15 cellular contexts compared by ENCODE assay signal in genomic region chr5:176133877-176134276, GRCh38.
DNase-seq lines count a peak whose midpoint lies in the region; ATAC-seq and TF ChIP-seq lines count a peak whose summit lies in the region.
"Had no signal": no experiment of that assay in that cellular context is flagged by ENCODE, and none has a peak within 500 bp of the region (broad histone marks: within the 10 kb centered on the region; RNA-seq: fewer than 3 reads in every experiment).

No MANE protein-coding gene starts in this region.

- H3K18ac ChIP-seq in mesendoderm (ENCODE audit: low read length): no peak overlapping the region

- intact Hi-C loops in breast epithelium (cut with DNase I; ENCODE audit: low total_unique reads): no loop called here
- intact Hi-C loops in MCF 10A (cut with micrococcal nuclease): no loop called here

- peak overlapping the region in 2 of 3 donors; percentile 3 to 30 for H3K4me3 ChIP-seq in breast epithelium
- H3K4me3 ChIP-seq in mesendoderm (ENCODE audit: low read length): no peak overlapping the region
- H3K4me3 ChIP-seq: esophagus muscularis mucosa, left lung, sigmoid colon, SJSA1 had no signal

- H3K27ac ChIP-seq in breast epithelium (no peak overlapping the region), mesendoderm (ENCODE audit: low read depth, low read length) (no peak overlapping the region)
- H3K27ac ChIP-seq: esophagus muscularis mucosa, left lung, sigmoid colon, SJSA1 had no signal

- no peak for TF ChIP-seq CTCF in breast epithelium (IDR thresholded peaks at IDR 0.05)
- TF ChIP-seq CTCF in MCF 10A (IDR thresholded peaks at IDR 0.05; ENCODE audit: unreplicated experiment): no peak

- no peak overlapping the region for H2BK5ac ChIP-seq in mesendoderm (ENCODE audit: low read length)

- H3K27me3 Mint-ChIP-seq in MCF 10A (ENCODE audit: insufficient read depth, unreplicated experiment): no peaks in the 10 kb centered on the region

- no peaks in the 10 kb centered on the region for H3K79me2 ChIP-seq in mesendoderm (ENCODE audit: control insufficient read depth, insufficient read depth, low read length)

- no peak overlapping the region for H4K8ac ChIP-seq in mesendoderm (ENCODE audit: low read depth, low read length)

- no peak overlapping the region for H3K9ac ChIP-seq in mesendoderm (ENCODE audit: low read length)

- H2AK5ac ChIP-seq in mesendoderm (ENCODE audit: low read length): no peak overlapping the region

- H4K5ac ChIP-seq in mesendoderm (ENCODE audit: low read length): no peak overlapping the region

- DNase-seq in breast epithelium (ENCODE audit: low spot score in 2 of 2): no peak
- no peak for DNase-seq in MCF 10A (ENCODE audit: unreplicated experiment)
- no peak for DNase-seq in activated naive CD4-positive, alpha-beta T cell treated with anti-CD3 and anti-CD28 coated beads, Interleukin-2, amount 50 U/mL, for 72 hours (ENCODE audit: low spot score in 2 of 2)
- DNase-seq in mesendoderm: no peak
- no peak for DNase-seq in activated gamma-delta T cell (lab: John Stamatoyannopoulos, UW)
- DNase-seq in nucleus accumbens (lab: John Stamatoyannopoulos, UW): no peak
- DNase-seq in LoVo (ENCODE audit: low spot score): no peak
- DNase-seq: GOT3, left lung, NCI-H1092 treated with DMSO at 0.1 percent for 48 hours, sigmoid colon had no signal

- POLR2A ChIA-PET in MCF 10A (lab: Yijun Ruan, JAX): no interaction called here

- H3K4me2 ChIP-seq in mesendoderm (ENCODE audit: low read length): peak overlapping the region; percentile 6

- no peaks in the 10 kb centered on the region for H3K9me3 Mint-ChIP-seq in MCF 10A (ENCODE audit: unreplicated experiment)
- H3K9me3 Mint-ChIP-seq in activated naive CD4-positive, alpha-beta T cell treated with anti-CD3 and anti-CD28 coated beads, Interleukin-2, amount 50 U/mL, for 72 hours: no peaks in the 10 kb centered on the region

- no peak overlapping the region for H3K23ac ChIP-seq in mesendoderm (ENCODE audit: low read length)

- no peak overlapping the region for H2BK15ac ChIP-seq in mesendoderm (replicated peaks; ENCODE audit: low read depth)

- H3K27me3 ChIP-seq in breast epithelium (peaks cover 0 to 30% of the 10 kb centered on the region in 2 donors), mesendoderm (ENCODE audit: insufficient read depth, low read length, poor library complexity) (peaks cover 1% of the 10 kb centered on the region)

- CTCF ChIA-PET in MCF 10A (lab: Yijun Ruan, JAX): interaction anchor here (0.6 kb wide), 1 partner anchor 1425 kb away, joined by 3 read pairs; no protein-coding TSS in a partner anchor

- no peaks in the 10 kb centered on the region for H3K36me3 ChIP-seq in breast epithelium
- H3K36me3 ChIP-seq in mesendoderm (ENCODE audit: control insufficient read depth, insufficient read depth, low read length): no peaks in the 10 kb centered on the region
- H3K36me3 ChIP-seq: esophagus muscularis mucosa, left lung, sigmoid colon, SJSA1 had no signal

- H3K36me3 Mint-ChIP-seq in MCF 10A (ENCODE audit: insufficient read depth, unreplicated experiment): no peaks in the 10 kb centered on the region
- no peaks in the 10 kb centered on the region for H3K36me3 Mint-ChIP-seq in activated naive CD4-positive, alpha-beta T cell treated with anti-CD3 and anti-CD28 coated beads, Interleukin-2, amount 50 U/mL, for 72 hours
- H3K36me3 Mint-ChIP-seq: stimulated activated memory B cell treated with anti-CD40 and anti-IgM and Interleukin-4, amounts not matched to agents 10 μg/mL and 1 μg/mL and 100 μg/mL, for 72 hours had no signal

- no peaks in the 10 kb centered on the region for H3K79me1 ChIP-seq in mesendoderm (ENCODE audit: low read length)

- H3K4me1 ChIP-seq in breast epithelium (no peaks in the 10 kb centered on the region), mesendoderm (ENCODE audit: control insufficient read depth, low read depth, low read length) (no peaks in the 10 kb centered on the region)
- H3K4me1 ChIP-seq: SJSA1 had no signal

- peak; percentile 52 to 54 for ATAC-seq in activated naive CD4-positive, alpha-beta T cell treated with anti-CD3 and anti-CD28 coated beads, Interleukin-2, amount 50 U/mL, for 72 hours
- ATAC-seq in GM19397 (IDR thresholded peaks at IDR 0.05; ENCODE audit: unreplicated experiment): no peak

- no peak overlapping the region for H3K27ac Mint-ChIP-seq in MCF 10A (ENCODE audit: low read depth, unreplicated experiment)
- H3K27ac Mint-ChIP-seq in activated naive CD4-positive, alpha-beta T cell treated with anti-CD3 and anti-CD28 coated beads, Interleukin-2, amount 50 U/mL, for 72 hours: peak overlapping the region in 1 of 2 donors; percentile 68
- H3K27ac Mint-ChIP-seq: stimulated activated memory B cell treated with anti-CD40 and anti-IgM and Interleukin-4, amounts not matched to agents 10 μg/mL and 1 μg/mL and 100 μg/mL, for 72 hours had no signal

- H3K56ac ChIP-seq in mesendoderm (ENCODE audit: low read length): peak overlapping the region; percentile 7

- no CpG with 5 or more reads among the region's 15 CpGs for WGBS in mesendoderm (ENCODE audit: extremely low coverage, insufficient coverage, low lambda C conversion rate)

- no peaks in the 10 kb centered on the region for H3K9me3 ChIP-seq in breast epithelium
- H3K9me3 ChIP-seq: esophagus muscularis mucosa, left lung, sigmoid colon, SJSA1 had no signal

- no peak overlapping the region for H3K4me3 Mint-ChIP-seq in MCF 10A (ENCODE audit: unreplicated experiment)
- H3K4me3 Mint-ChIP-seq: stimulated activated memory B cell treated with anti-CD40 and anti-IgM and Interleukin-4, amounts not matched to agents 10 μg/mL and 1 μg/mL and 100 μg/mL, for 72 hours had no signal

- no peak for TF ChIP-seq POLR2A in breast epithelium (IDR thresholded peaks at IDR 0.05)

- no peak overlapping the region for H2BK120ac ChIP-seq in mesendoderm (ENCODE audit: low read depth, low read length)

- no peak overlapping the region for H3K4ac ChIP-seq in mesendoderm (ENCODE audit: low read depth, low read length)

- BruUV-seq in MCF 10A (replicated peaks; lab: Mats Ljungman, UMichigan): no TSS peak

- H3K4me1 Mint-ChIP-seq in MCF 10A (ENCODE audit: insufficient read depth, unreplicated experiment): no peaks in the 10 kb centered on the region
